In genomic region chr9:117644607-117645244, GRCh38 we compare ENCODE assay signal across 8 cellular contexts. TPM values are rescaled to one million over a fixed set of nuclear protein-coding genes. Genes with fewer than 3 reads are reported as not detected.
DNase-seq lines count a peak whose midpoint lies in the region; FAIRE-seq and TF ChIP-seq lines count a peak whose summit lies in the region.

No MANE protein-coding gene starts in this region.

- H3K27ac ChIP-seq in neutrophil, result peak overlapping the region; percentile 76
- peak overlapping the region in 1 of 3 donors; percentile 38 for H3K27ac ChIP-seq in thyroid gland

- H3K9me3 ChIP-seq in neutrophil, result no peaks in the 10 kb centered on the region
- H3K9me3 ChIP-seq in thyroid gland, result no peaks in the 10 kb centered on the region

- intact Hi-C loops in thyroid gland (cut with DNase I), result no loop called here

- H3K27me3 ChIP-seq in neutrophil (peaks cover 36% of the 10 kb centered on the region), thyroid gland (no peaks in the 10 kb centered on the region)

- peak; percentile 96 for TF ChIP-seq CTCF in neutrophil (IDR thresholded peaks at IDR 0.05)
- TF ChIP-seq CTCF in thyroid gland (IDR thresholded peaks at IDR 0.05), result peak; percentile 69 to 97 (median 82)

- 4 to 6% methylated on average over 10 of the region's 10 CpGs for WGBS in thyroid gland, 2 donors

- H3K4me1 ChIP-seq in neutrophil (ENCODE audit: control insufficient read depth in 1 of 2, insufficient read depth in 1 of 2, low read depth in 1 of 2, low read length in 1 of 2), result peaks cover 24 to 27% of the 10 kb centered on the region in 2 experiments
- H3K4me1 ChIP-seq in thyroid gland, result peaks cover 4% of the 10 kb centered on the region in 2 donors

- FAIRE-seq in RCC 7860 (lab: Jason Lieb, UNC), result peak; percentile 60

- DNase-seq in ELR (ENCODE audit: low read depth) (peak; percentile 59), H4 (ENCODE audit: low spot score) (peak; percentile 70), LHCN-M2 (ENCODE audit: low read depth) (peak; percentile 61), RCC 7860 (ENCODE audit: low spot score) (peak; percentile 39), foreskin melanocyte (peak; percentile 45), thyroid gland (peak; percentile 60 to 66)
- peak; percentile 13 for DNase-seq in activated effector memory CD4-positive, alpha-beta T cell treated with Interleukin-2 at 50 U/mL for 16 hours

- H3K36me3 ChIP-seq in neutrophil (no peaks in the 10 kb centered on the region), thyroid gland (no peaks in the 10 kb centered on the region)

- H3K4me3 ChIP-seq in neutrophil (ENCODE audit: low read depth in 1 of 2, low read length in 1 of 2), result peak overlapping the region; percentile 43 to 48
- H3K4me3 ChIP-seq in thyroid gland (replicated peaks in 1 of 3), result no peak overlapping the region

- TF ChIP-seq POLR2A in thyroid gland (IDR thresholded peaks at IDR 0.05), result no peak

RNA-seq across cellular contexts. Expression of gene TLR4, which starts 59.5 kb away (rescaled TPM):
- 6.7 and 7.5 TPM in 2 replicates for total RNA-seq in H4 (2014; rRNA removed; shearing (Covaris generic))
- total RNA-seq in LHCN-M2 (2014; rRNA removed) (11.0 and 15.2 TPM in 2 replicates), thyroid gland (10 to 100 TPM in 3 of 4 donors, 1 to 10 TPM in 1; 9.8 to 59.0 (median 36.0) TPM)
- 10.3 TPM for polyA plus RNA-seq in LHCN-M2 (2012)

Comparison
In these comparisons a context has a peak if more than half of its experiments do, and no peak if none do; other contexts are left out.
1. DNase-seq: peak in every context shown above with its lines; median percentile 70 in H4; 63 in thyroid gland; 61 in LHCN-M2; 59 in ELR; 45 in foreskin melanocyte; 39 in RCC 7860; 13 in activated effector memory CD4-positive, alpha-beta T cell treated with Interleukin-2 at 50 U/mL for 16 hours.
2. H3K4me3 ChIP-seq: peak in neutrophil (2 of 2); none in thyroid gland (0 of 3).